ENCODE assay signal across 22 cellular contexts in genomic region chr21:41603476-41603875, GRCh38.
DNase-seq lines count a peak whose midpoint lies in the region; ATAC-seq and TF ChIP-seq lines count a peak whose summit lies in the region.
"Had no signal": no experiment of that assay in that cellular context is flagged by ENCODE, and none has a peak within 500 bp of the region (broad histone marks: within the 10 kb centered on the region; RNA-seq: fewer than 3 reads in every experiment).

No MANE protein-coding gene starts in this region.

- H3K4me3 ChIP-seq in RWPE2 (ENCODE audit: severe bottlenecking) (no peak overlapping the region), hepatocyte (no peak overlapping the region), sigmoid colon (no peak overlapping the region), WERI-Rb-1 (ENCODE audit: low read depth, low read length) (no peak overlapping the region)
- H3K4me3 ChIP-seq: A549; BLaER1 treated with 17β-estradiol and CSF1 and Interleukin-3, amounts not matched to agents 10 nM and 100 nM had no signal

- TF ChIP-seq POLR2A in sigmoid colon (IDR thresholded peaks at IDR 0.05), result no peak

- H3K4me1 ChIP-seq in RWPE2 (ENCODE audit: insufficient read depth, poor library complexity, severe bottlenecking) (no peaks in the 10 kb centered on the region), hepatocyte (ENCODE audit: insufficient read depth) (peaks cover 29% of the 10 kb centered on the region), sigmoid colon (peaks cover 0 to 11% (median 9%) of the 10 kb centered on the region in 4 donors)
- H3K4me1 ChIP-seq: A549 had no signal

- no peak overlapping the region for H3K27ac ChIP-seq in RWPE2 (ENCODE audit: poor library complexity, severe bottlenecking)
- peak overlapping the region; percentile 40 for H3K27ac ChIP-seq in hepatocyte
- no peak overlapping the region for H3K27ac ChIP-seq in sigmoid colon
- no peak overlapping the region for H3K27ac ChIP-seq in WERI-Rb-1
- H3K27ac ChIP-seq: 22Rv1; A549; BLaER1 treated with 17β-estradiol and CSF1 and Interleukin-3, amounts not matched to agents 10 nM and 100 nM; KMS-11 had no signal

- ATAC-seq in left cardiac atrium (no peak), RWPE2 (ENCODE audit: low read depth) (no peak), HG03039 (IDR thresholded peaks at IDR 0.05; ENCODE audit: unreplicated experiment) (no peak), GM18873 (IDR thresholded peaks at IDR 0.05; ENCODE audit: low FRiP score, unreplicated experiment) (no peak)
- ATAC-seq: A549; CD8-positive, alpha-beta T cell; HCT116 had no signal

- no peak overlapping the region for H2AFZ ChIP-seq in hepatocyte

- intact Hi-C loops in cardiac septum (cut with DNase I), result no loop called here
- intact Hi-C loops in left cardiac atrium (cut with DNase I), result loop anchor here in 1 of 2 donors (10.0 kb wide), 1 partner anchor 319 kb away; no protein-coding TSS in a partner anchor
- intact Hi-C loops in sigmoid colon (cut with DNase I), result no loop called here

- peak; percentile 55 for DNase-seq in cardiac septum (ENCODE audit: low spot score)
- no peak for DNase-seq in left cardiac atrium
- peak; percentile 48 for DNase-seq in RWPE2 (ENCODE audit: low spot score)
- DNase-seq in hepatocyte (ENCODE audit: low spot score), result no peak
- peak; percentile 39 for DNase-seq in sigmoid colon
- DNase-seq in WERI-Rb-1, result no peak
- DNase-seq: AML-193; CD8-positive, alpha-beta T cell; DMS 273 treated with DMSO at 0.1 percent for 48 hours; DMS53; DND-41; EL; GOT3; H7; HFFc6 had no signal

- H3K9me3 ChIP-seq in RWPE2 (ENCODE audit: severe bottlenecking), result no peaks in the 10 kb centered on the region
- no peaks in the 10 kb centered on the region for H3K9me3 ChIP-seq in hepatocyte (ENCODE audit: low read depth)
- H3K9me3 ChIP-seq in sigmoid colon, result no peaks in the 10 kb centered on the region
- H3K9me3 ChIP-seq in WERI-Rb-1 (ENCODE audit: severe bottlenecking), result peaks cover 2% of the 10 kb centered on the region
- H3K9me3 ChIP-seq: A549; BLaER1 treated with 17β-estradiol and CSF1 and Interleukin-3, amounts not matched to agents 10 nM and 100 nM had no signal

- no peaks in the 10 kb centered on the region for H3K79me2 ChIP-seq in hepatocyte

- no peaks in the 10 kb centered on the region for H4K20me1 ChIP-seq in hepatocyte (ENCODE audit: insufficient read depth, poor library complexity, severe bottlenecking)
- H4K20me1 ChIP-seq: BLaER1 treated with 17β-estradiol and CSF1 and Interleukin-3, amounts not matched to agents 10 nM and 100 nM had no signal

- TF ChIP-seq CTCF in RWPE2 (IDR thresholded peaks at IDR 0.05; ENCODE audit: poor library complexity, severe bottlenecking) (no peak), hepatocyte (IDR thresholded peaks at IDR 0.05; ENCODE audit: poor library complexity) (no peak), sigmoid colon (IDR thresholded peaks at IDR 0.05) (no peak), WERI-Rb-1 (IDR thresholded peaks at IDR 0.05; ENCODE audit: low read depth, low read length) (no peak)

- 73% methylated on average over 5 of the region's 8 CpGs for WGBS in hepatocyte (ENCODE audit: low lambda C conversion rate, missing lambda C conversion rate)
- 72 to 77% methylated on average over 8 of the region's 8 CpGs for WGBS in sigmoid colon, 2 donors

- no peak overlapping the region for H3K4me2 ChIP-seq in hepatocyte
- H3K4me2 ChIP-seq: A549, KMS-11 had no signal

- H3K27me3 ChIP-seq in RWPE2 (ENCODE audit: insufficient read depth, poor library complexity, severe bottlenecking) (no peaks in the 10 kb centered on the region), hepatocyte (no peaks in the 10 kb centered on the region), sigmoid colon (peaks cover 0 to 20% (median 5%) of the 10 kb centered on the region in 3 donors), WERI-Rb-1 (ENCODE audit: insufficient read depth, low read depth, severe bottlenecking) (no peaks in the 10 kb centered on the region)
- H3K27me3 ChIP-seq: BLaER1 treated with 17β-estradiol and CSF1 and Interleukin-3, amounts not matched to agents 10 nM and 100 nM had no signal

- no peaks in the 10 kb centered on the region for H3K9me2 ChIP-seq in hepatocyte (replicated peaks; ENCODE audit: insufficient read depth)

- TF ChIP-seq EP300 in sigmoid colon (IDR thresholded peaks at IDR 0.05), result no peak

- H3K36me3 ChIP-seq in RWPE2 (ENCODE audit: low read depth), result no peaks in the 10 kb centered on the region
- no peaks in the 10 kb centered on the region for H3K36me3 ChIP-seq in hepatocyte (replicated peaks; ENCODE audit: insufficient read depth, low read depth)
- no peaks in the 10 kb centered on the region for H3K36me3 ChIP-seq in sigmoid colon
- no peaks in the 10 kb centered on the region; the same call in 1 of the 2 replicates for H3K36me3 ChIP-seq in WERI-Rb-1
- H3K36me3 ChIP-seq: BLaER1 treated with 17β-estradiol and CSF1 and Interleukin-3, amounts not matched to agents 10 nM and 100 nM had no signal

Comparison
In these comparisons a context has a peak if more than half of its experiments do, and no peak if none do; other contexts are left out.
1. DNase-seq: peak in cardiac septum (single experiment), RWPE2 (single experiment) and sigmoid colon (single experiment); none in left cardiac atrium (single experiment), hepatocyte (single experiment) and WERI-Rb-1 (single experiment).